Comparison of ENCODE assay signal across 13 cellular contexts in the genomic region with DNA sequence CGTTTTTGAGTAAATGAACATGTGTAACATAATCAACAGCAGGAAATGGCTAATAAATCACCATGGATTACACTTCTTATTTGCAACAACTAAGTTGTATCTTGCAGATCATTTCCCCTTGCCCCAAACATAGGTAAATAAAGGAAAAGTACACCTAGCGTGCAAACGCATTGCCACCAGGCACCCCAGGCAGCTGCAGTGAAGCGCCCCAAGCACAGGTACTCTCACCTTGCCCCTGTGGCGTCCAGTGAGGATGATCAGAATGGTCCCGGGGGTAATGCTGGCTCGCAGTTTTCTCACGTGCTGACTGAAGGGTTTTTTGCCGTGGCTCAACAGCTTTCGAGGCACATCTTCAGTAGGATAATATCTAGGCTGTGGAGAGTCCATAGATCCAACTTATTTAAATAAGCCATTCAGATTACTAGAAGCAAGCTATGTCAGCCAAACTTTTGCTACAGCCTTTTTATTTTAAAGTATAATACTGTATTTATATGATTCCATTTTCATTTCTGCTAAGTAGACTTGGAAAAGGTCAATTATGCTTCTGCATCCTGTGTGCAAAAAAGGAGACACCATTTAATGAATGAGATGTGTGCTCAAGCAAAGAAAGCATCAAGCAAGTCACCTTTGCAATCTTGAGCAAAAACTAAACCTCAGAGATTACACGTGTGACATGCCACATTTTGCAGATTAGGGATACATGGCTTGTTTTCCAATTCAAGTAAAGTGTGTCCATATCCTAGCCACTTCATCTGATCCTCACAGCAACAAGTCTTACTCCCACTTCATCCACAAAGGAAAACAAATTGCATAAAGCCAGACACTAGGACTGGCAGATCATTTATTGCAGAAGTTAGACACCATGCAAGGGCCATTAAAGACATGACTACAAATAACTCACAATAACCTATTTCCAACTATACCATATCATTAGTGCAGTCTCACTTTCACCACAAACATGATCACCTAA. TPM values are rescaled to one million over a fixed set of nuclear protein-coding genes. Genes with fewer than 3 reads are reported as not detected.
A peak's percentile ranks its signal among the peaks of the same experiment; 100 is the strongest.
DNase-seq lines count a peak whose midpoint lies in the region; ATAC-seq, FAIRE-seq and TF ChIP-seq lines count a peak whose summit lies in the region.
"Had no signal": no experiment of that assay in that cellular context is flagged by ENCODE, and none has a peak within 500 bp of the region (broad histone marks: within the 10 kb centered on the region; RNA-seq: fewer than 3 reads in every experiment).

No MANE protein-coding gene starts in this region.

- WGBS in HepG2 (ENCODE audit: low lambda C conversion rate): 91% methylated on average over 11 of the region's 11 CpGs
- WGBS in right lobe of liver (ENCODE audit: insufficient coverage, low coverage, low lambda C conversion rate, missing lambda C conversion rate): 82% methylated on average over 10 of the region's 11 CpGs
- WGBS in aorta, 2 donors: 74 to 77% methylated on average over 11 of the region's 11 CpGs

- CTCF ChIA-PET in HepG2 (lab: Yijun Ruan, JAX; ENCODE audit: low intra/inter-chr PET ratio, low total read pairs): no interaction called here

- ATAC-seq in HepG2 (no peak), right lobe of liver (no peak), aorta (ENCODE audit: low FRiP score) (no peak)
- ATAC-seq: mucosa of descending colon had no signal

- H3K4me1 ChIP-seq in HepG2 (ENCODE audit: insufficient read depth, low read length) (peaks cover 34% of the 10 kb centered on the region), right lobe of liver (peaks cover 0 to 21% (median 4%) of the 10 kb centered on the region in 4 donors), aorta (ENCODE audit: control insufficient read depth in 1 of 2, insufficient read depth in 2 of 2, low read length in 2 of 2) (no peaks in the 10 kb centered on the region)

- H3K9me3 ChIP-seq in HepG2 (ENCODE audit: low read length) (no peaks in the 10 kb centered on the region), right lobe of liver (no peaks in the 10 kb centered on the region), WERI-Rb-1 (ENCODE audit: severe bottlenecking) (no peaks in the 10 kb centered on the region), aorta (ENCODE audit: control insufficient read depth, low read length) (no peaks in the 10 kb centered on the region)
- H3K9me3 ChIP-seq: mucosa of descending colon, vagina had no signal

- peak overlapping the region; percentile 96; the same call in 1 of the 2 replicates for H3K9ac ChIP-seq in HepG2 (ENCODE audit: insufficient read depth, low read depth, low read length)

- H4K20me1 ChIP-seq in HepG2 (ENCODE audit: insufficient read depth, low read length): peaks cover 20% of the 10 kb centered on the region

- no peak overlapping the region for H2AFZ ChIP-seq in HepG2 (ENCODE audit: low read length)

- no peaks in the 10 kb centered on the region; a peak in 1 of 5 replicates for H3K27me3 ChIP-seq in HepG2 (ENCODE audit: control insufficient read depth in 1 of 2, insufficient read depth in 2 of 2, low read length in 2 of 2)
- no peaks in the 10 kb centered on the region for H3K27me3 ChIP-seq in right lobe of liver
- H3K27me3 ChIP-seq in WERI-Rb-1 (ENCODE audit: insufficient read depth, low read depth, severe bottlenecking): no peaks in the 10 kb centered on the region
- no peaks in the 10 kb centered on the region for H3K27me3 ChIP-seq in aorta (ENCODE audit: control insufficient read depth in 1 of 2, insufficient read depth in 2 of 2, low read length in 1 of 2)
- H3K27me3 ChIP-seq: vagina had no signal

- no peak for TF ChIP-seq RAD21 in HepG2 (CRISPR knock-in tag; IDR thresholded peaks at IDR 0.05)

- no peak for DNase-seq in HepG2 (ENCODE audit: low spot score)
- DNase-seq in right lobe of liver: no peak
- DNase-seq in fibroblast of villous mesenchyme (ENCODE audit: low read depth): no peak
- DNase-seq in WERI-Rb-1: no peak
- no peak for DNase-seq in cerebellar cortex (ENCODE audit: low spot score)
- no peak for DNase-seq in aorta
- DNase-seq in NOMO-1 (lab: John Stamatoyannopoulos, UW; ENCODE audit: unreplicated experiment in 2 of 2): no peak
- DNase-seq: COR-L47, Kasumi-1, mucosa of descending colon had no signal

- TF ChIP-seq EP300 in HepG2 (IDR thresholded peaks at IDR 0.05; ENCODE audit: low read depth in 2 of 2, low read length in 2 of 2) (no peak), HepG2 (CRISPR knock-in tag; IDR thresholded peaks at IDR 0.05; ENCODE audit: borderline replicate concordance) (no peak)

- intact Hi-C loops in HepG2 (cut with micrococcal nuclease; ENCODE audit: unreplicated experiment) (no loop called here), right lobe of liver (cut with DNase I) (no loop called here), aorta (cut with DNase I) (no loop called here)

- H3K36me3 ChIP-seq in HepG2 (replicated peaks in 1 of 2; ENCODE audit: control insufficient read depth in 1 of 2, insufficient read depth in 2 of 2, low read length in 2 of 2): peaks cover 11 to 39% of the 10 kb centered on the region in 2 experiments
- H3K36me3 ChIP-seq in right lobe of liver: peaks cover 10 to 42% (median 26%) of the 10 kb centered on the region in 4 donors
- H3K36me3 ChIP-seq in WERI-Rb-1: peaks cover 54% of the 10 kb centered on the region
- H3K36me3 ChIP-seq in aorta (ENCODE audit: control insufficient read depth in 1 of 2, insufficient read depth in 2 of 2, low read length in 1 of 2): peaks cover 0 to 8% of the 10 kb centered on the region in 2 donors

- FAIRE-seq in HepG2 (lab: Jason Lieb, UNC): no peak
- FAIRE-seq: frontal cortex had no signal

- POLR2A ChIA-PET in HepG2 (lab: Yijun Ruan, JAX): interaction anchor here (1.0 kb wide), 1 partner anchor 10 kb away, joined by 4 read pairs; no protein-coding TSS in a partner anchor

- peak overlapping the region in 1 of 3 experiments; percentile 92; a peak in 1 of 6 replicates for H3K4me3 ChIP-seq in HepG2 (replicated peaks in 1 of 3; ENCODE audit: insufficient read depth in 1 of 3, low read depth in 2 of 3, low read length in 3 of 3)
- H3K4me3 ChIP-seq in right lobe of liver: no peak overlapping the region
- peak overlapping the region; percentile 91 for H3K4me3 ChIP-seq in WI38 (ENCODE audit: low read depth, low read length)
- H3K4me3 ChIP-seq in fibroblast of villous mesenchyme (ENCODE audit: low read depth, low read length): peak overlapping the region; percentile 75
- H3K4me3 ChIP-seq in WERI-Rb-1 (ENCODE audit: low read depth, low read length): no peak overlapping the region
- no peak overlapping the region for H3K4me3 ChIP-seq in aorta (ENCODE audit: low read length in 2 of 2)
- H3K4me3 ChIP-seq: mucosa of descending colon, vagina had no signal

- TF ChIP-seq CTCF in HepG2 (CRISPR knock-in tag; IDR thresholded peaks at IDR 0.05) (no peak), right lobe of liver (IDR thresholded peaks at IDR 0.05) (no peak), WI38 (IDR thresholded peaks at IDR 0.05; ENCODE audit: low read depth, low read length) (no peak), fibroblast of villous mesenchyme (IDR thresholded peaks at IDR 0.05; ENCODE audit: insufficient read depth, low read depth, low read length) (no peak), WERI-Rb-1 (IDR thresholded peaks at IDR 0.05; ENCODE audit: low read depth, low read length) (no peak)

- no peak overlapping the region for H3K27ac ChIP-seq in HepG2 (ENCODE audit: extremely low read length, insufficient read depth, low read length)
- H3K27ac ChIP-seq in right lobe of liver: no peak overlapping the region
- no peak overlapping the region for H3K27ac ChIP-seq in WERI-Rb-1
- no peak overlapping the region for H3K27ac ChIP-seq in aorta (ENCODE audit: low read depth in 1 of 2, low read length in 2 of 2)
- H3K27ac ChIP-seq: vagina had no signal

- TF ChIP-seq POLR2A in HepG2 (IDR thresholded peaks at IDR 0.05; ENCODE audit: insufficient read depth in 1 of 2, low read depth in 2 of 2, low read length in 2 of 2) (no peak), right lobe of liver (IDR thresholded peaks at IDR 0.05) (no peak)

- in situ Hi-C loops in HepG2 (cut with HindIII; ENCODE audit: extremely low pct_ligation_motif_present, low pct_unique_long_range_greater_than_20kb): no loop called here

- no TSS peak for BruUV-seq in HepG2 (replicated peaks; lab: Mats Ljungman, UMichigan)

- H3K4me2 ChIP-seq in HepG2 (ENCODE audit: low read depth, low read length): peak overlapping the region; percentile 70

- H3K79me2 ChIP-seq in HepG2 (ENCODE audit: insufficient read depth, low read length): peaks cover 28% of the 10 kb centered on the region

RNA-seq across cellular contexts. Expression of a gene that starts 2.6 kb away (rescaled TPM):
- total RNA-seq in HepG2 (2016; rRNA removed; fragmentation: Illumina TruSeq; extraction: Trizol) (1,551 and 2,121 TPM in 2 replicates), right lobe of liver (100 to 1,000 TPM; 393 to 887 (median 470) TPM), fibroblast of villous mesenchyme (921 and 1,035 TPM in 2 replicates), aorta (100 to 1,000 TPM; 802 to 884 TPM)
- 1,569 and 1,799 TPM in 2 replicates for total RNA-seq in HepG2 (2016; cell fraction: cytosol; rRNA removed; fragmentation: Illumina TruSeq; extraction: Trizol; ENCODE audit: low read depth)
- 1,519 and 2,147 TPM in 2 replicates for total RNA-seq in HepG2 (2016; cell fraction: insoluble cytoplasmic fraction; rRNA removed; fragmentation: Illumina TruSeq; extraction: Trizol)
- 3,064 and 3,242 TPM in 2 replicates for total RNA-seq in HepG2 (2016; cell fraction: membrane; rRNA removed; fragmentation: Illumina TruSeq; extraction: Trizol)
- total RNA-seq in HepG2 (2016; cell fraction: nucleus; rRNA removed; fragmentation: Illumina TruSeq; extraction: Trizol): 617 and 644 TPM in 2 replicates
- polyA plus RNA-seq in HepG2 (2011; rRNA removed) (1,589 and 1,719 TPM in 2 replicates), aorta (1,000 to 10,000 TPM; 1,701 to 2,876 TPM)
- polyA plus RNA-seq in HepG2 (2011; cell fraction: cytosol; rRNA removed): 1,215 and 1,505 TPM in 2 replicates
- 260 and 378 TPM in 2 replicates for polyA plus RNA-seq in HepG2 (2011; cell fraction: nucleus; rRNA removed)
- 1,569 and 1,801 TPM in 2 replicates for polyA plus RNA-seq in HepG2 (2012)
- 2,496 and 2,739 TPM in 2 replicates for polyA plus RNA-seq in HepG2 (2016; cell fraction: cytosol; fragmentation: Illumina TruSeq; extraction: Trizol; ENCODE audit: low read depth)
- 2,631 and 2,728 TPM in 2 replicates for polyA plus RNA-seq in HepG2 (2016; cell fraction: insoluble cytoplasmic fraction; fragmentation: Illumina TruSeq; extraction: Trizol; ENCODE audit: low read depth)
- polyA plus RNA-seq in HepG2 (2016; cell fraction: membrane; fragmentation: Illumina TruSeq; extraction: Trizol; ENCODE audit: low read depth): 3,716 and 3,916 TPM in 2 replicates
- 1,083 and 1,121 TPM in 2 replicates for polyA plus RNA-seq in HepG2 (2016; cell fraction: nucleus; fragmentation: Illumina TruSeq; extraction: Trizol; ENCODE audit: insufficient read depth, low read depth)
- 207 and 602 TPM in 2 replicates for polyA minus RNA-seq in HepG2 (2011; rRNA and poly(A)+ RNA removed; ENCODE audit: low replicate concordance)
- polyA minus RNA-seq in HepG2 (2011; cell fraction: cytosol; rRNA and poly(A)+ RNA removed): 269 and 339 TPM in 2 replicates
- 197 and 255 TPM in 2 replicates for polyA minus RNA-seq in HepG2 (2011; cell fraction: nucleus; rRNA and poly(A)+ RNA removed)

RNA-seq across cellular contexts. Expression of a gene that starts 11.9 kb away (rescaled TPM):
- total RNA-seq in HepG2 (2016; rRNA removed; fragmentation: Illumina TruSeq; extraction: Trizol): 63.5 and 101 TPM in 2 replicates
- total RNA-seq in HepG2 (2016; cell fraction: cytosol; rRNA removed; fragmentation: Illumina TruSeq; extraction: Trizol; ENCODE audit: low read depth): 33.6 and 33.7 TPM in 2 replicates
- 63.2 and 92.9 TPM in 2 replicates for total RNA-seq in HepG2 (2016; cell fraction: insoluble cytoplasmic fraction; rRNA removed; fragmentation: Illumina TruSeq; extraction: Trizol)
- total RNA-seq in HepG2 (2016; cell fraction: membrane; rRNA removed; fragmentation: Illumina TruSeq; extraction: Trizol): 52.7 and 53.2 TPM in 2 replicates
- 39.5 and 46.8 TPM in 2 replicates for total RNA-seq in HepG2 (2016; cell fraction: nucleus; rRNA removed; fragmentation: Illumina TruSeq; extraction: Trizol)
- polyA plus RNA-seq in HepG2 (2011; rRNA removed): 26.7 and 30.0 TPM in 2 replicates
- 27.0 and 32.0 TPM in 2 replicates for polyA plus RNA-seq in HepG2 (2011; cell fraction: cytosol; rRNA removed)
- 16.5 and 17.7 TPM in 2 replicates for polyA plus RNA-seq in HepG2 (2011; cell fraction: nucleus; rRNA removed)
- polyA plus RNA-seq in HepG2 (2012): 36.3 and 36.9 TPM in 2 replicates
- 5.9 and 6.2 TPM in 2 replicates for polyA plus RNA-seq in HepG2 (2016; cell fraction: cytosol; fragmentation: Illumina TruSeq; extraction: Trizol; ENCODE audit: low read depth)
- 68.9 and 69.6 TPM in 2 replicates for polyA plus RNA-seq in HepG2 (2016; cell fraction: insoluble cytoplasmic fraction; fragmentation: Illumina TruSeq; extraction: Trizol; ENCODE audit: low read depth)
- 11.9 and 14.6 TPM in 2 replicates for polyA plus RNA-seq in HepG2 (2016; cell fraction: membrane; fragmentation: Illumina TruSeq; extraction: Trizol; ENCODE audit: low read depth)
- polyA plus RNA-seq in HepG2 (2016; cell fraction: nucleus; fragmentation: Illumina TruSeq; extraction: Trizol; ENCODE audit: insufficient read depth, low read depth): 40.4 and 40.7 TPM in 2 replicates
- 22.4 and 59.7 TPM in 2 replicates for polyA minus RNA-seq in HepG2 (2011; rRNA and poly(A)+ RNA removed; ENCODE audit: low replicate concordance)
- 34.5 and 43.4 TPM in 2 replicates for polyA minus RNA-seq in HepG2 (2011; cell fraction: cytosol; rRNA and poly(A)+ RNA removed)
- 26.8 and 30.5 TPM in 2 replicates for polyA minus RNA-seq in HepG2 (2011; cell fraction: nucleus; rRNA and poly(A)+ RNA removed)
- total RNA-seq in right lobe of liver: 10 to 100 TPM; 66.4 to 77.7 (median 68.6) TPM
- total RNA-seq in fibroblast of villous mesenchyme: 108 and 158 TPM in 2 replicates
- 100 to 1,000 TPM; 110 to 176 TPM for total RNA-seq in aorta
- polyA plus RNA-seq in aorta: 10 to 100 TPM; 39.5 to 85.9 TPM

RNA-seq across cellular contexts. Expression of a gene that starts 24.6 kb away (rescaled TPM):
- total RNA-seq in HepG2 (2016; rRNA removed; fragmentation: Illumina TruSeq; extraction: Trizol): 11.4 and 13.7 TPM in 2 replicates
- 11.3 and 14.3 TPM in 2 replicates for total RNA-seq in HepG2 (2016; cell fraction: cytosol; rRNA removed; fragmentation: Illumina TruSeq; extraction: Trizol; ENCODE audit: low read depth)
- total RNA-seq in HepG2 (2016; cell fraction: insoluble cytoplasmic fraction; rRNA removed; fragmentation: Illumina TruSeq; extraction: Trizol): 10.5 and 12.2 TPM in 2 replicates
- 9.8 and 10.9 TPM in 2 replicates for total RNA-seq in HepG2 (2016; cell fraction: membrane; rRNA removed; fragmentation: Illumina TruSeq; extraction: Trizol)
- total RNA-seq in HepG2 (2016; cell fraction: nucleus; rRNA removed; fragmentation: Illumina TruSeq; extraction: Trizol): 25.6 and 28.3 TPM in 2 replicates
- 8.0 and 9.0 TPM in 2 replicates for polyA plus RNA-seq in HepG2 (2011; rRNA removed)
- polyA plus RNA-seq in HepG2 (2011; cell fraction: cytosol; rRNA removed): 2.9 and 3.0 TPM in 2 replicates
- 38.9 and 47.2 TPM in 2 replicates for polyA plus RNA-seq in HepG2 (2011; cell fraction: nucleus; rRNA removed)
- polyA plus RNA-seq in HepG2 (2012): 14.6 and 17.7 TPM in 2 replicates
- polyA plus RNA-seq in HepG2 (2016; cell fraction: cytosol; fragmentation: Illumina TruSeq; extraction: Trizol; ENCODE audit: low read depth): 0.88 and 1.8 TPM in 2 replicates
- 10.1 and 11.0 TPM in 2 replicates for polyA plus RNA-seq in HepG2 (2016; cell fraction: insoluble cytoplasmic fraction; fragmentation: Illumina TruSeq; extraction: Trizol; ENCODE audit: low read depth)
- 3.2 and 4.0 TPM in 2 replicates for polyA plus RNA-seq in HepG2 (2016; cell fraction: membrane; fragmentation: Illumina TruSeq; extraction: Trizol; ENCODE audit: low read depth)
- 60.5 and 66.6 TPM in 2 replicates for polyA plus RNA-seq in HepG2 (2016; cell fraction: nucleus; fragmentation: Illumina TruSeq; extraction: Trizol; ENCODE audit: insufficient read depth, low read depth)
- 23.1 and 24.7 TPM in 2 replicates for polyA minus RNA-seq in HepG2 (2011; rRNA and poly(A)+ RNA removed; ENCODE audit: low replicate concordance)
- 11.1 and 16.9 TPM in 2 replicates for polyA minus RNA-seq in HepG2 (2011; cell fraction: cytosol; rRNA and poly(A)+ RNA removed)
- 62.1 and 75.8 TPM in 2 replicates for polyA minus RNA-seq in HepG2 (2011; cell fraction: nucleus; rRNA and poly(A)+ RNA removed)
- 10 to 100 TPM; 12.6 to 24.4 (median 19.3) TPM for total RNA-seq in right lobe of liver
- 33.2 and 37.1 TPM in 2 replicates for total RNA-seq in fibroblast of villous mesenchyme
- total RNA-seq in aorta: 10 to 100 TPM; 64.4 to 78.5 TPM
- 10 to 100 TPM; 16.0 to 24.7 TPM for polyA plus RNA-seq in aorta

Comparison
In these comparisons a context has a peak if more than half of its experiments do, and no peak if none do; other contexts are left out.
1. H3K4me3 ChIP-seq: peak in WI38 (single experiment) and fibroblast of villous mesenchyme (single experiment); none in right lobe of liver (0 of 3), WERI-Rb-1 (single experiment) and aorta (0 of 2).